Comparison of ENCODE assay signal across 9 cellular contexts in the genomic region with DNA sequence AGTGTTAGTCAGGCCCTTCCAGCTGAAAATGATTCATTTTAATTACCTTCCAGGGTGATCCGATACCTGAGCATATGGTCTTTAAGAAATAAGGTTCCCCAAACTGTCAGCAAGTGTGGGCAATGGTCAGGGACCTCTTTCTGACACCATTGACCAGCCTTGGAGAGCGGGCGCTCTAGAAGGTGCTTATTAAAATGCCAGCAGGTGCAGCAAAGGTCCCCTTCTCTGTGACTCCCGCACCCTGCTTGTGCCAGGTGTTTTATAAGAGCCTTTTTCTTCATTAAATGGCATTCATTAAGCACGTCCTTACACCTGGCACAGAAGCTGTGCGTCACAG.
A peak's percentile ranks its signal among the peaks of the same experiment; 100 is the strongest.
DNase-seq lines count a peak whose midpoint lies in the region; ATAC-seq and TF ChIP-seq lines count a peak whose summit lies in the region.
"Had no signal": no experiment of that assay in that cellular context is flagged by ENCODE, and none has a peak within 500 bp of the region (broad histone marks: within the 10 kb centered on the region; RNA-seq: fewer than 3 reads in every experiment).

No MANE protein-coding gene starts in this region.

- no peak for TF ChIP-seq EP300 in ovary (IDR thresholded peaks at IDR 0.05)

- TF ChIP-seq POLR2A in GM18505 (IDR thresholded peaks at IDR 0.05; ENCODE audit: borderline replicate concordance, extremely low read depth, insufficient read depth, insufficient read length) (no peak), ovary (IDR thresholded peaks at IDR 0.05) (no peak)

- H3K27me3 Mint-ChIP-seq in natural killer cell treated with Interleukin-12 subunit alpha and Interleukin-12 subunit beta and Interleukin-15 and Interleukin-18, amount 100 ng/mL, for 72 hours: no peaks in the 10 kb centered on the region

- TF ChIP-seq CTCF in OCI-LY3 (IDR thresholded peaks at IDR 0.05; ENCODE audit: low read depth, low read length) (no peak), hepatocyte (IDR thresholded peaks at IDR 0.05; ENCODE audit: poor library complexity) (no peak), ovary (IDR thresholded peaks at IDR 0.05) (no peak)

- H3K79me2 ChIP-seq in OCI-LY3 (ENCODE audit: low read length): no peaks in the 10 kb centered on the region
- H3K79me2 ChIP-seq in hepatocyte: no peaks in the 10 kb centered on the region

- no peaks in the 10 kb centered on the region for H3K36me3 ChIP-seq in OCI-LY3 (replicated peaks; ENCODE audit: low read depth, low read length)
- no peaks in the 10 kb centered on the region for H3K36me3 ChIP-seq in hepatocyte (replicated peaks; ENCODE audit: insufficient read depth, low read depth)
- no peaks in the 10 kb centered on the region for H3K36me3 ChIP-seq in ovary

- WGBS in hepatocyte (ENCODE audit: low lambda C conversion rate, missing lambda C conversion rate): 95% methylated on average over 6 of the region's 6 CpGs
- 95 to 97% (median 97%) methylated on average over 6 of the region's 6 CpGs for WGBS in ovary, 3 donors

- no peaks in the 10 kb centered on the region for H3K9me2 ChIP-seq in hepatocyte (replicated peaks; ENCODE audit: insufficient read depth)

- H3K4me3 Mint-ChIP-seq in natural killer cell treated with Interleukin-12 subunit alpha and Interleukin-12 subunit beta and Interleukin-15 and Interleukin-18, amount 100 ng/mL, for 72 hours: peak overlapping the region; percentile 68

- ATAC-seq in HG03097 (IDR thresholded peaks at IDR 0.05; ENCODE audit: low FRiP score, unreplicated experiment) (peak; percentile 12), GM18505 (IDR thresholded peaks at IDR 0.05; ENCODE audit: unreplicated experiment) (no peak)
- ATAC-seq in natural killer cell treated with Interleukin-12 subunit alpha and Interleukin-12 subunit beta and Interleukin-15 and Interleukin-18, amount 100 ng/mL, for 72 hours: no peak

- peak overlapping the region; percentile 91 to 94 for H3K27ac Mint-ChIP-seq in natural killer cell treated with Interleukin-12 subunit alpha and Interleukin-12 subunit beta and Interleukin-15 and Interleukin-18, amount 100 ng/mL, for 72 hours

- H4K20me1 ChIP-seq in OCI-LY3 (ENCODE audit: insufficient read depth, low read length) (peaks cover 16% of the 10 kb centered on the region; the same call in 1 of the 2 replicates), hepatocyte (ENCODE audit: insufficient read depth, poor library complexity, severe bottlenecking) (no peaks in the 10 kb centered on the region)

- H3K4me2 ChIP-seq in OCI-LY3 (ENCODE audit: low read length) (peak overlapping the region; percentile 84), hepatocyte (no peak overlapping the region)

- H3K4me1 Mint-ChIP-seq in natural killer cell treated with Interleukin-12 subunit alpha and Interleukin-12 subunit beta and Interleukin-15 and Interleukin-18, amount 100 ng/mL, for 72 hours (ENCODE audit: low read depth in 2 of 2): peaks cover 17 to 33% of the 10 kb centered on the region in 2 donors

- H3K9me3 ChIP-seq in OCI-LY3 (ENCODE audit: insufficient read depth, low read length): no peaks in the 10 kb centered on the region
- no peaks in the 10 kb centered on the region for H3K9me3 ChIP-seq in hepatocyte (ENCODE audit: low read depth)
- no peaks in the 10 kb centered on the region for H3K9me3 ChIP-seq in ovary

- peaks cover 39% of the 10 kb centered on the region for H3K27me3 ChIP-seq in OCI-LY3 (ENCODE audit: low read depth, low read length)
- H3K27me3 ChIP-seq in hepatocyte: no peaks in the 10 kb centered on the region
- H3K27me3 ChIP-seq in ovary: no peaks in the 10 kb centered on the region

- no peaks in the 10 kb centered on the region for H3K36me3 Mint-ChIP-seq in natural killer cell treated with Interleukin-12 subunit alpha and Interleukin-12 subunit beta and Interleukin-15 and Interleukin-18, amount 100 ng/mL, for 72 hours

- intact Hi-C loops in ovary (cut with DNase I): no loop called here

- no peaks in the 10 kb centered on the region for H3K9me3 Mint-ChIP-seq in natural killer cell treated with Interleukin-12 subunit alpha and Interleukin-12 subunit beta and Interleukin-15 and Interleukin-18, amount 100 ng/mL, for 72 hours

- no peak overlapping the region for H3K27ac ChIP-seq in OCI-LY3 (ENCODE audit: low read length)
- H3K27ac ChIP-seq in hepatocyte: no peak overlapping the region
- H3K27ac ChIP-seq in ovary: no peak overlapping the region

- no peak overlapping the region for H3K9ac ChIP-seq in OCI-LY3 (ENCODE audit: low read length)

- H3K4me3 ChIP-seq in OCI-LY3 (ENCODE audit: low read length) (peak overlapping the region; percentile 59), hepatocyte (no peak overlapping the region), ovary (no peak overlapping the region)

- H3K4me1 ChIP-seq in OCI-LY3 (ENCODE audit: low read length) (peaks cover 21% of the 10 kb centered on the region), hepatocyte (ENCODE audit: insufficient read depth) (peaks cover 3% of the 10 kb centered on the region), ovary (ENCODE audit: insufficient read depth) (no peaks in the 10 kb centered on the region)

- peak; percentile 69 for DNase-seq in NCI-H2171 treated with DMSO at 0.1 percent for 48 hours (lab: John Stamatoyannopoulos, UW)
- DNase-seq in NCI-H2171 (lab: John Stamatoyannopoulos, UW): no peak
- DNase-seq in natural killer cell treated with Interleukin-12 subunit alpha and Interleukin-12 subunit beta and Interleukin-15 and Interleukin-18, amount 100 ng/mL, for 72 hours (ENCODE audit: low spot score): no peak
- DNase-seq in hepatocyte (ENCODE audit: low spot score): no peak
- DNase-seq in ovary: no peak
- DNase-seq: T1000 had no signal

- H2AFZ ChIP-seq in OCI-LY3 (ENCODE audit: low read depth, low read length): no peak overlapping the region
- no peak overlapping the region for H2AFZ ChIP-seq in hepatocyte
